ENCODE assay signal across 19 cellular contexts in the genomic region with DNA sequence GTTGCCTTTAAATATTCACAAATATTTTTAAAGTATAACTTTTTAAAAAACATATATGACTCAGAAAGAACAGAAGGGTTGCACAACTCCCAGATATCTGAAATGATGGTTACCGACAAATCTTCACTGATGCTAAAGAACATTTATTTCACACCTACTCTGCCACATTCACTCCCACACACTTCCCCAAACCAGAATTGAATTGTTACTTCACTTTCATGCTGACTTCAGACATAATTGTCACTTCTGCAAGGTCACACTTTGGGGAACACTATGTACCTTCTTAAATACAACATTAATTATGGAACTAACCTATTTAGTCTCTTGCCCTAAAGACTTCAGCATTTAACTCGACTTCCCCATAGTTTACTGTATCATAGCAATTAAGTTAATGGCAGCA.
"Had no signal": no experiment of that assay in that cellular context is flagged by ENCODE, and none has a peak within 500 bp of the region (broad histone marks: within the 10 kb centered on the region; RNA-seq: fewer than 3 reads in every experiment).

No MANE protein-coding gene starts in this region.

- DNase-seq: activated CD4-positive, alpha-beta T cell treated with anti-CD3 and anti-CD28 coated beads, Interleukin-2, amount 50 U/mL, for 4 hours; activated gamma-delta T cell; activated naive CD8-positive, alpha-beta T cell treated with anti-CD3 and anti-CD28 coated beads, Interleukin-2, amount 10 ng/mL, durations not matched to agents 7 days and 5 days; amniotic stem cell; lower lobe of right lung; mesendoderm; mucosa of descending colon; right lobe of liver; stimulated activated CD4-positive, alpha-beta T cell treated with anti-CD3 and anti-CD28 coated beads, Interleukin-1b, Interleukin-23, amount 100 ng/mL, for 48 hours; T-helper 9 cell; testis had no signal

- ATAC-seq: left lobe of liver, lower lobe of right lung, mucosa of descending colon, right lobe of liver, WTC11 had no signal

- H3K36me3 ChIP-seq: lower lobe of right lung, right lobe of liver, vagina had no signal

- H3K4me1 ChIP-seq: lower lobe of right lung, parathyroid adenoma, right lobe of liver, testis had no signal

- H3K4me3 Mint-ChIP-seq: activated naive CD8-positive, alpha-beta T cell treated with anti-CD3 and anti-CD28 coated beads, Interleukin-2, amount 10 ng/mL, durations not matched to agents 7 days and 5 days; activated T-helper 1 cell treated with anti-CD3 and anti-CD28 coated beads, Interleukin-12 subunit alpha, Interleukin-12 subunit beta, Interleukin-2, Interleukin-4 antibody, amounts not matched to agents 30 ng/mL and 10 ng/mL and 1 ng/mL, durations not matched to agents 14 hours and 24 hours and 36 hours; type B pancreatic cell; WTC11 had no signal

- H3K27ac Mint-ChIP-seq: activated naive CD8-positive, alpha-beta T cell treated with anti-CD3 and anti-CD28 coated beads, Interleukin-2, amount 10 ng/mL, durations not matched to agents 7 days and 5 days; activated T-helper 1 cell treated with anti-CD3 and anti-CD28 coated beads, Interleukin-12 subunit alpha, Interleukin-12 subunit beta, Interleukin-2, Interleukin-4 antibody, amounts not matched to agents 30 ng/mL and 10 ng/mL and 1 ng/mL, durations not matched to agents 14 hours and 24 hours and 36 hours; type B pancreatic cell; WTC11 had no signal

- H3K27me3 ChIP-seq: right lobe of liver, testis, vagina had no signal

- H3K27ac ChIP-seq: epithelial cell of prostate, lower lobe of right lung, parathyroid adenoma, right lobe of liver, skin epidermis, testis, vagina had no signal

- H3K4me1 Mint-ChIP-seq: activated naive CD8-positive, alpha-beta T cell treated with anti-CD3 and anti-CD28 coated beads, Interleukin-2, amount 10 ng/mL, durations not matched to agents 7 days and 5 days; WTC11 had no signal

- H3K79me2 ChIP-seq: parathyroid adenoma had no signal

- H3K36me3 Mint-ChIP-seq: activated naive CD8-positive, alpha-beta T cell treated with anti-CD3 and anti-CD28 coated beads, Interleukin-2, amount 10 ng/mL, durations not matched to agents 7 days and 5 days; type B pancreatic cell had no signal

- H2AFZ ChIP-seq: parathyroid adenoma had no signal

- H3K27me3 Mint-ChIP-seq: activated naive CD8-positive, alpha-beta T cell treated with anti-CD3 and anti-CD28 coated beads, Interleukin-2, amount 10 ng/mL, durations not matched to agents 7 days and 5 days; type B pancreatic cell had no signal

- H3K4me3 ChIP-seq: lower lobe of right lung, mucosa of descending colon, right lobe of liver, skin epidermis, testis, vagina had no signal

- H3K9ac ChIP-seq: parathyroid adenoma had no signal

- H3K9me3 ChIP-seq: lower lobe of right lung, mucosa of descending colon, right lobe of liver, testis, vagina had no signal
